Comparison of ENCODE assay signal across 11 cellular contexts in genomic region chr12:122870163-122870842, GRCh38. TPM values are rescaled to one million over a fixed set of nuclear protein-coding genes. Genes with fewer than 3 reads are reported as not detected.
DNase-seq lines count a peak whose midpoint lies in the region; ATAC-seq, FAIRE-seq and TF ChIP-seq lines count a peak whose summit lies in the region.
"Had no signal": no experiment of that assay in that cellular context is flagged by ENCODE, and none has a peak within 500 bp of the region (broad histone marks: within the 10 kb centered on the region; RNA-seq: fewer than 3 reads in every experiment).

No MANE protein-coding gene starts in this region.

- H3K4me3 ChIP-seq in left ventricle myocardium inferior = peak overlapping the region; percentile 60
- no peak overlapping the region for H3K4me3 ChIP-seq in gastroesophageal sphincter
- H3K4me3 ChIP-seq in pancreas = no peak overlapping the region

- ATAC-seq in left ventricle myocardium superior (no peak), gastroesophageal sphincter (no peak), pancreas (no peak), HG03460 (IDR thresholded peaks at IDR 0.05; ENCODE audit: unreplicated experiment) (no peak)
- ATAC-seq: HCT116 had no signal

- H3K36me3 ChIP-seq in left ventricle myocardium inferior (peaks cover 41% of the 10 kb centered on the region), gastroesophageal sphincter (peaks cover 0 to 53% of the 10 kb centered on the region in 2 donors), pancreas (peaks cover 0 to 15% (median 0%) of the 10 kb centered on the region in 3 donors)

- WGBS in gastroesophageal sphincter (ENCODE audit: low coverage in 1 of 2), 2 donors = 69 to 84% methylated on average over 2 to 11 of the region's 11 CpGs
- 84 to 87% methylated on average over 11 of the region's 11 CpGs for WGBS in pancreas, 2 donors

- peak overlapping the region; percentile 92 for H3K27ac ChIP-seq in left ventricle myocardium inferior (replicated peaks)
- H3K27ac ChIP-seq in gastroesophageal sphincter = peak overlapping the region; percentile 78 to 86 (median 83)
- H3K27ac ChIP-seq in pancreas = peak overlapping the region; percentile 59 to 91 (median 76)

- no peak for DNase-seq in left ventricle myocardium inferior
- DNase-seq in left ventricle myocardium superior = no peak
- peak in 3 of 6 donors; percentile 11 to 48 (median 13) for DNase-seq in pancreas
- DNase-seq in NCI-H446 treated with DMSO at 0.1 percent for 48 hours (lab: John Stamatoyannopoulos, UW) = no peak
- no peak for DNase-seq in A172 (ENCODE audit: low spot score)
- no peak for DNase-seq in SW480 (ENCODE audit: low spot score)
- DNase-seq: NCI-H510A treated with DMSO at 0.1 percent for 48 hours; stimulated activated naive CD4-positive, alpha-beta T cell had no signal

- H3K9me3 ChIP-seq in left ventricle myocardium inferior (replicated peaks) (no peaks in the 10 kb centered on the region), gastroesophageal sphincter (no peaks in the 10 kb centered on the region), pancreas (no peaks in the 10 kb centered on the region)

- intact Hi-C loops in left ventricle myocardium inferior (cut with micrococcal nuclease) = no loop called here
- intact Hi-C loops in left ventricle myocardium superior (cut with micrococcal nuclease) = no loop called here
- intact Hi-C loops in pancreas (cut with DNase I) = no loop called here

- no peaks in the 10 kb centered on the region for H3K27me3 ChIP-seq in left ventricle myocardium inferior (ENCODE audit: low read depth)
- H3K27me3 ChIP-seq in gastroesophageal sphincter = no peaks in the 10 kb centered on the region
- H3K27me3 ChIP-seq in pancreas = no peaks in the 10 kb centered on the region

- TF ChIP-seq POLR2A in gastroesophageal sphincter (IDR thresholded peaks at IDR 0.05) = no peak

- no peak for TF ChIP-seq CTCF in left ventricle myocardium inferior (IDR thresholded peaks at IDR 0.05; ENCODE audit: borderline replicate concordance)
- TF ChIP-seq CTCF in gastroesophageal sphincter (IDR thresholded peaks at IDR 0.05) = no peak
- TF ChIP-seq CTCF in pancreas (IDR thresholded peaks at IDR 0.05) = no peak

- no peak for FAIRE-seq in pancreas (lab: Jason Lieb, UNC)

- H3K4me1 ChIP-seq in left ventricle myocardium inferior = peaks cover 100% of the 10 kb centered on the region
- peaks cover 0 to 94% (median 27%) of the 10 kb centered on the region in 3 donors for H3K4me1 ChIP-seq in gastroesophageal sphincter
- H3K4me1 ChIP-seq in pancreas = peaks cover 46 to 82% (median 68%) of the 10 kb centered on the region in 3 donors

- no peak for TF ChIP-seq EP300 in gastroesophageal sphincter (IDR thresholded peaks at IDR 0.05)

RNA-seq across cellular contexts. Expression of gene VPS37B, which starts 25.6 kb away (rescaled TPM):
- total RNA-seq in left ventricle myocardium inferior = 13.3 TPM
- total RNA-seq in left ventricle myocardium superior = 29.5 TPM
- total RNA-seq in gastroesophageal sphincter = 10 to 100 TPM; 23.4 to 47.4 (median 29.3) TPM
- total RNA-seq in pancreas = 10 to 100 TPM; 13.5 to 20.2 (median 17.3) TPM
- polyA plus RNA-seq in pancreas = 10 to 100 TPM; 27.4 to 30.1 TPM
- 19.2 and 23.9 TPM in 2 replicates for total RNA-seq in A172 (2014; rRNA removed; shearing (Covaris generic))

RNA-seq across cellular contexts. Expression of gene HIP1R, which starts 35.0 kb away (rescaled TPM):
- total RNA-seq in left ventricle myocardium inferior (11.2 TPM), left ventricle myocardium superior (27.4 TPM), gastroesophageal sphincter (10 to 100 TPM; 10.2 to 32.5 (median 23.9) TPM), pancreas (10 to 100 TPM; 41.0 to 96.3 (median 47.9) TPM)
- polyA plus RNA-seq in pancreas = 100 to 1,000 TPM; 158 to 206 TPM
- total RNA-seq in A172 (2014; rRNA removed; shearing (Covaris generic)) = 19.1 and 22.4 TPM in 2 replicates
